Comparison of ENCODE assay signal across 12 cellular contexts in the genomic region with DNA sequence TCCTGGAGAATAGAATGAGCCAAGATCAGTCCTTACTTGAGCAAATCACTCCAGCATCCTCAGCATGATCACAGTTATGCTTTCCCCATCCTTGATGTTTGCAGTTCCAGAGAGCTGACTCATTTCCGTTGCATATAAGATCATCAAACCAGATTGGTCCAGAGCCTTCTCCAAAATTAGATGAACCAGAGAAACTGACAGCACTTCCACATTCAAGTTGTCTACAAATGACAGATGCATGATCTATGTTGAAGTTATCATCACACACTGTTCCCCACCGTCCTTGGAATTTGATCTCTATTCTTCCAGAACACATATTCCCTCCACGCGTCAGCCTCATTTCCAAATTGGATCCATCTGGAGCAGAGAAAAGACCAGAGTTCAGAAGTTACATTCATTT. TPM values are rescaled to one million over a fixed set of nuclear protein-coding genes. Genes with fewer than 3 reads are reported as not detected.
DNase-seq lines count a peak whose midpoint lies in the region; ATAC-seq lines count a peak whose summit lies in the region.
"Had no signal": no experiment of that assay in that cellular context is flagged by ENCODE, and none has a peak within 500 bp of the region (broad histone marks: within the 10 kb centered on the region; RNA-seq: fewer than 3 reads in every experiment).

No MANE protein-coding gene starts in this region.

- H3K4me1 ChIP-seq in CD4-positive, alpha-beta memory T cell (ENCODE audit: insufficient read depth, low read length), result no peaks in the 10 kb centered on the region

- no peaks in the 10 kb centered on the region for H3K9me3 ChIP-seq in CD4-positive, alpha-beta memory T cell (ENCODE audit: control insufficient read depth in 1 of 2, low read length in 2 of 2)
- H3K9me3 ChIP-seq in T-helper 17 cell (ENCODE audit: control insufficient read depth, low read length, poor library complexity, severe bottlenecking), result no peaks in the 10 kb centered on the region

- no peak overlapping the region for H3K4me3 Mint-ChIP-seq in CD4-positive, alpha-beta memory T cell
- no peak overlapping the region for H3K4me3 Mint-ChIP-seq in stimulated activated naive CD8-positive, alpha-beta T cell treated with anti-CD3 and anti-CD28 coated beads, Interleukin-15, amount 100 ng/mL, for 72 hours
- no peak overlapping the region for H3K4me3 Mint-ChIP-seq in T-helper 17 cell
- H3K4me3 Mint-ChIP-seq: activated T-cell treated with anti-CD3 and anti-CD28 coated beads, Interleukin-2, amount 50 U/mL, for 24 hours; naive B cell had no signal

- peaks cover 0 to 3% (median 0%) of the 10 kb centered on the region in 8 donors for H3K9me3 Mint-ChIP-seq in CD4-positive, alpha-beta memory T cell
- no peaks in the 10 kb centered on the region for H3K9me3 Mint-ChIP-seq in stimulated activated naive CD8-positive, alpha-beta T cell treated with anti-CD3 and anti-CD28 coated beads, Interleukin-15, amount 100 ng/mL, for 72 hours
- H3K9me3 Mint-ChIP-seq: activated T-cell treated with anti-CD3 and anti-CD28 coated beads, Interleukin-2, amount 50 U/mL, for 24 hours had no signal

- no peaks in the 10 kb centered on the region for H3K27me3 ChIP-seq in CD4-positive, alpha-beta memory T cell (ENCODE audit: insufficient read depth, low read length)

- ATAC-seq in stimulated activated naive CD8-positive, alpha-beta T cell treated with anti-CD3 and anti-CD28 coated beads, Interleukin-15, amount 100 ng/mL, for 72 hours, result no peak
- no peak for ATAC-seq in T-helper 17 cell

- H3K27ac Mint-ChIP-seq in CD4-positive, alpha-beta memory T cell, result no peak overlapping the region
- no peak overlapping the region for H3K27ac Mint-ChIP-seq in stimulated activated naive CD8-positive, alpha-beta T cell treated with anti-CD3 and anti-CD28 coated beads, Interleukin-15, amount 100 ng/mL, for 72 hours
- H3K27ac Mint-ChIP-seq in T-helper 17 cell, result no peak overlapping the region
- H3K27ac Mint-ChIP-seq: activated T-cell treated with anti-CD3 and anti-CD28 coated beads, Interleukin-2, amount 50 U/mL, for 24 hours had no signal

- no peaks in the 10 kb centered on the region for H3K36me3 Mint-ChIP-seq in CD4-positive, alpha-beta memory T cell
- H3K36me3 Mint-ChIP-seq in T-helper 17 cell (ENCODE audit: low read depth), result no peaks in the 10 kb centered on the region
- H3K36me3 Mint-ChIP-seq: naive B cell had no signal

- no peak overlapping the region for H3K27ac ChIP-seq in CD4-positive, alpha-beta memory T cell (ENCODE audit: low read depth, low read length)
- H3K27ac ChIP-seq in caudate nucleus (ENCODE audit: low read depth, low read length), result no peak overlapping the region

- DNase-seq in CD1c-positive myeloid dendritic cell (ENCODE audit: extremely low spot score) (peak; percentile 70), SIG-M5 treated with dmso at 0.1 percent for 504 hours (lab: John Stamatoyannopoulos, UW; ENCODE audit: unreplicated experiment) (peak; percentile 71), fibroblast of the conjunctiva (ENCODE audit: low read depth) (peak; percentile 63), pons (ENCODE audit: low spot score) (peak; percentile 68), T-helper 17 cell (no peak), caudate nucleus (lab: John Stamatoyannopoulos, UW) (no peak)
- DNase-seq in CD4-positive, alpha-beta memory T cell, result no peak
- no peak for DNase-seq in stimulated activated naive CD8-positive, alpha-beta T cell treated with anti-CD3 and anti-CD28 coated beads, Interleukin-15, amount 100 ng/mL, for 72 hours
- DNase-seq: activated T-cell treated with anti-CD3 and anti-CD28 coated beads, Interleukin-2, amount 50 U/mL, for 24 hours; naive B cell; NCI-H1436; SHP77 treated with DMSO at 0.1 percent for 48 hours had no signal

- no peak overlapping the region for H3K4me3 ChIP-seq in CD4-positive, alpha-beta memory T cell (ENCODE audit: low read length in 2 of 2)

- CTCF ChIA-PET in CD4-positive, alpha-beta memory T cell (lab: Charles Lee; ENCODE audit: partially characterized antibody), result no interaction called here

- no peaks in the 10 kb centered on the region for H3K4me1 Mint-ChIP-seq in CD4-positive, alpha-beta memory T cell
- no peaks in the 10 kb centered on the region for H3K4me1 Mint-ChIP-seq in stimulated activated naive CD8-positive, alpha-beta T cell treated with anti-CD3 and anti-CD28 coated beads, Interleukin-15, amount 100 ng/mL, for 72 hours
- H3K4me1 Mint-ChIP-seq in T-helper 17 cell, result no peaks in the 10 kb centered on the region
- H3K4me1 Mint-ChIP-seq: naive B cell had no signal

- H3K27me3 Mint-ChIP-seq in CD4-positive, alpha-beta memory T cell, result peaks cover 20 to 33% of the 10 kb centered on the region in 2 donors
- H3K27me3 Mint-ChIP-seq in stimulated activated naive CD8-positive, alpha-beta T cell treated with anti-CD3 and anti-CD28 coated beads, Interleukin-15, amount 100 ng/mL, for 72 hours, result peaks cover 43% of the 10 kb centered on the region
- peaks cover 66% of the 10 kb centered on the region for H3K27me3 Mint-ChIP-seq in T-helper 17 cell

- intact Hi-C loops in CD4-positive, alpha-beta memory T cell (cut with micrococcal nuclease), result no loop called here

- H3K36me3 ChIP-seq in CD4-positive, alpha-beta memory T cell (ENCODE audit: insufficient read depth, low read length), result no peaks in the 10 kb centered on the region

- POLR2A ChIA-PET in CD4-positive, alpha-beta memory T cell (lab: Charles Lee; ENCODE audit: partially characterized antibody), result no interaction called here

RNA-seq across cellular contexts. Expression of a gene that starts 4.7 kb away (rescaled TPM):
- 10 to 100 TPM in 1 of 2 experiments, 1 to 10 TPM in 1; 5.9 to 10.0 TPM for total RNA-seq in CD4-positive, alpha-beta memory T cell
- polyA plus RNA-seq in CD4-positive, alpha-beta memory T cell, result not detected
- 1 to 10 TPM in 1 of 2 donors, under 1 TPM in 1; 0.89 to 2.9 TPM for total RNA-seq in T-helper 17 cell

RNA-seq across cellular contexts. Expression of a gene that starts 54.9 kb away (rescaled TPM):
- 1 to 10 TPM in 1 of 2 experiments, under 1 TPM in 1; 0.69 to 1.1 TPM for total RNA-seq in CD4-positive, alpha-beta memory T cell
- not detected for polyA plus RNA-seq in CD4-positive, alpha-beta memory T cell
- total RNA-seq in T-helper 17 cell, result under 1 TPM in 1 of 2 donors, not detected in 1; 0.08 TPM

Comparison
In these comparisons a context has a peak if more than half of its experiments do, and no peak if none do; other contexts are left out.
1. DNase-seq: peak in CD1c-positive myeloid dendritic cell (single experiment), SIG-M5 treated with dmso at 0.1 percent for 504 hours (single experiment), fibroblast of the conjunctiva (single experiment) and pons (single experiment); none in CD4-positive, alpha-beta memory T cell (0 of 5), stimulated activated naive CD8-positive, alpha-beta T cell treated with anti-CD3 and anti-CD28 coated beads, Interleukin-15, amount 100 ng/mL, for 72 hours (0 of 2), T-helper 17 cell (0 of 3) and caudate nucleus (0 of 61).